8 cellular contexts compared by ENCODE assay signal in genomic region chr20:3160418-3160817, GRCh38. TPM values are rescaled to one million over a fixed set of nuclear protein-coding genes. Genes with fewer than 3 reads are reported as not detected.
DNase-seq lines count a peak whose midpoint lies in the region; ATAC-seq and TF ChIP-seq lines count a peak whose summit lies in the region.
"Had no signal": no experiment of that assay in that cellular context is flagged by ENCODE, and none has a peak within 500 bp of the region (broad histone marks: within the 10 kb centered on the region; RNA-seq: fewer than 3 reads in every experiment).

No MANE protein-coding gene starts in this region.

- H3K9me3 ChIP-seq in GM23248 (ENCODE audit: low read depth): no peaks in the 10 kb centered on the region
- no peaks in the 10 kb centered on the region for H3K9me3 ChIP-seq in OCI-LY1 (ENCODE audit: low read length)
- no peaks in the 10 kb centered on the region for H3K9me3 ChIP-seq in sigmoid colon
- no peaks in the 10 kb centered on the region for H3K9me3 ChIP-seq in ascending aorta

- H3K9me2 ChIP-seq in GM23248 (ENCODE audit: insufficient read depth): no peaks in the 10 kb centered on the region
- H3K9me2 ChIP-seq in OCI-LY1 (ENCODE audit: low read depth, low read length): no peaks in the 10 kb centered on the region

- H4K20me1 ChIP-seq in GM23248 (ENCODE audit: insufficient read depth) (peaks cover 12% of the 10 kb centered on the region), OCI-LY1 (ENCODE audit: insufficient read depth, low read length) (no peaks in the 10 kb centered on the region)

- H3K9ac ChIP-seq in GM23248 (no peak overlapping the region), OCI-LY1 (ENCODE audit: low read length) (peak overlapping the region; percentile 83)

- H3K4me1 ChIP-seq in GM23248 (ENCODE audit: insufficient read depth) (peaks cover 18% of the 10 kb centered on the region), OCI-LY1 (ENCODE audit: insufficient read depth, low read length, severe bottlenecking) (peaks cover 42% of the 10 kb centered on the region), sigmoid colon (peaks cover 0 to 31% (median 26%) of the 10 kb centered on the region in 4 donors), ascending aorta (peaks cover 12 to 27% of the 10 kb centered on the region in 2 donors)

- TF ChIP-seq EP300 in sigmoid colon (IDR thresholded peaks at IDR 0.05): no peak

- WGBS in GM23248 (ENCODE audit: low coverage in 1 of 2, low lambda C conversion rate in 2 of 2, missing lambda C conversion rate in 2 of 2), 2 experiments: 78 to 79% methylated on average over 6 of the region's 6 CpGs
- WGBS in sigmoid colon, 2 donors: 87 to 95% methylated on average over 6 of the region's 6 CpGs

- no peak for DNase-seq in GM23248
- DNase-seq in dorsolateral prefrontal cortex: no peak
- no peak for DNase-seq in sigmoid colon
- DNase-seq in ascending aorta (ENCODE audit: low spot score in 2 of 2): no peak
- DNase-seq in cerebellar nuclear complex (lab: John Stamatoyannopoulos, UW): no peak
- DNase-seq: cortex of kidney had no signal

- H2AFZ ChIP-seq in GM23248 (peak overlapping the region; percentile 99), OCI-LY1 (ENCODE audit: low read length) (no peak overlapping the region)

- H3K4me3 ChIP-seq in GM23248: no peak overlapping the region
- H3K4me3 ChIP-seq in OCI-LY1 (ENCODE audit: low read depth, low read length, poor library complexity, severe bottlenecking): peak overlapping the region; percentile 92
- peak overlapping the region in 54 of 59 donors; percentile 72 to 100 (median 94) for H3K4me3 ChIP-seq in dorsolateral prefrontal cortex
- peak overlapping the region in 3 of 4 donors; percentile 81 to 94 (median 90) for H3K4me3 ChIP-seq in sigmoid colon
- H3K4me3 ChIP-seq in ascending aorta: peak overlapping the region in 1 of 2 donors; percentile 94

- H3K36me3 ChIP-seq in GM23248 (ENCODE audit: low read depth) (no peaks in the 10 kb centered on the region), OCI-LY1 (ENCODE audit: insufficient read depth, low read length) (no peaks in the 10 kb centered on the region), sigmoid colon (peaks cover 0 to 1% (median 0%) of the 10 kb centered on the region in 4 donors), ascending aorta (no peaks in the 10 kb centered on the region)

- H3K79me2 ChIP-seq in GM23248 (ENCODE audit: insufficient read depth) (peaks cover 46% of the 10 kb centered on the region), OCI-LY1 (ENCODE audit: insufficient read depth, low read length) (peaks cover 25% of the 10 kb centered on the region)

- H3K4me2 ChIP-seq in GM23248 (ENCODE audit: unreplicated experiment) (no peak overlapping the region), OCI-LY1 (ENCODE audit: low read length) (peak overlapping the region; percentile 95)

- TF ChIP-seq CTCF in OCI-LY1 (IDR thresholded peaks at IDR 0.05; ENCODE audit: low read length) (no peak), dorsolateral prefrontal cortex (IDR thresholded peaks at IDR 0.05 in 54 of 56, conservative IDR thresholded peaks at IDR 0.05 in 2 of 56; ENCODE audit: low read depth in 1 of 56, partially characterized antibody in 56 of 56) (no peak), sigmoid colon (IDR thresholded peaks at IDR 0.05) (no peak), ascending aorta (IDR thresholded peaks at IDR 0.05) (no peak)

- TF ChIP-seq POLR2A in sigmoid colon (IDR thresholded peaks at IDR 0.05): no peak

- no peak for ATAC-seq in HG03095 (IDR thresholded peaks at IDR 0.05; ENCODE audit: unreplicated experiment)

- H3K27ac ChIP-seq in GM23248 (no peak overlapping the region), OCI-LY1 (ENCODE audit: low read depth, low read length, poor library complexity, severe bottlenecking) (no peak overlapping the region), dorsolateral prefrontal cortex (peak overlapping the region in 25 of 59 donors; percentile 73 to 95 (median 88)), sigmoid colon (peak overlapping the region; percentile 82 to 90 (median 86)), ascending aorta (no peak overlapping the region)

- H3F3A ChIP-seq in GM23248 (ENCODE audit: insufficient read depth) (no peaks in the 10 kb centered on the region), OCI-LY1 (ENCODE audit: insufficient read depth, low read length) (no peaks in the 10 kb centered on the region)

- in situ Hi-C loops in GM23248 (cut with MboI): no loop called here

- H3K27me3 ChIP-seq in GM23248 (replicated peaks; ENCODE audit: insufficient read depth): no peaks in the 10 kb centered on the region
- no peaks in the 10 kb centered on the region for H3K27me3 ChIP-seq in OCI-LY1 (ENCODE audit: insufficient read depth, low read length)
- no peaks in the 10 kb centered on the region for H3K27me3 ChIP-seq in dorsolateral prefrontal cortex
- no peaks in the 10 kb centered on the region for H3K27me3 ChIP-seq in sigmoid colon
- no peaks in the 10 kb centered on the region for H3K27me3 ChIP-seq in ascending aorta

- intact Hi-C loops in dorsolateral prefrontal cortex (cut with DNase I): loop anchor here in 1 of 2 donors (5.0 kb wide), 1 partner anchor 47 kb away; the partner anchor contains the start of gene ITPA
- intact Hi-C loops in sigmoid colon (cut with DNase I): loop anchor here (1.0 kb wide), 1 partner anchor 12 kb away; no protein-coding TSS in a partner anchor
- intact Hi-C loops in ascending aorta (cut with DNase I): no loop called here

RNA-seq across cellular contexts. Expression of gene FASTKD5, which starts 0.8 kb away (rescaled TPM):
- 12.5 and 15.7 TPM in 2 replicates for total RNA-seq in GM23248 (2014; rRNA removed; shearing (Covaris generic))
- polyA plus RNA-seq in GM23248 (2016; fragmentation: Nextera tagmentation; extraction: Ambion mirVana): 11.2 and 11.3 TPM in 2 replicates
- 10 to 100 TPM; 10.4 to 25.9 (median 18.3) TPM for total RNA-seq in dorsolateral prefrontal cortex
- total RNA-seq in sigmoid colon: 10 to 100 TPM in 2 of 4 donors, 1 to 10 TPM in 2; 9.1 to 12.5 (median 10.3) TPM
- 10 to 100 TPM in 2 of 3 donors, 1 to 10 TPM in 1; 7.2 to 14.4 (median 11.3) TPM for polyA plus RNA-seq in sigmoid colon
- 6.1 TPM for total RNA-seq in ascending aorta

RNA-seq across cellular contexts. Expression of gene UBOX5, which starts 0.8 kb away (rescaled TPM):
- 3.8 and 6.4 TPM in 2 replicates for total RNA-seq in GM23248 (2014; rRNA removed; shearing (Covaris generic))
- polyA plus RNA-seq in GM23248 (2016; fragmentation: Nextera tagmentation; extraction: Ambion mirVana) (5.3 and 5.8 TPM in 2 replicates), sigmoid colon (1 to 10 TPM; 3.0 to 5.0 (median 3.0) TPM)
- total RNA-seq in dorsolateral prefrontal cortex (10 to 100 TPM in 52 of 120 experiments, 1 to 10 TPM in 68; 6.1 to 13.0 (median 9.5) TPM), sigmoid colon (1 to 10 TPM; 6.3 to 9.4 (median 7.5) TPM), ascending aorta (6.8 TPM)

RNA-seq across cellular contexts. Expression of gene LZTS3, which starts 12.9 kb away (rescaled TPM):
- 9.0 and 12.1 TPM in 2 replicates for total RNA-seq in GM23248 (2014; rRNA removed; shearing (Covaris generic))
- 3.3 and 3.9 TPM in 2 replicates for polyA plus RNA-seq in GM23248 (2016; fragmentation: Nextera tagmentation; extraction: Ambion mirVana)
- total RNA-seq in dorsolateral prefrontal cortex: 100 to 1,000 TPM in 117 of 120 experiments, 10 to 100 TPM in 3; 55.7 to 232 (median 165) TPM
- total RNA-seq in sigmoid colon: 1 to 10 TPM; 5.4 to 9.4 (median 8.4) TPM
- 10 to 100 TPM in 1 of 3 donors, 1 to 10 TPM in 2; 2.4 to 10.5 (median 2.5) TPM for polyA plus RNA-seq in sigmoid colon
- 14.9 TPM for total RNA-seq in ascending aorta

RNA-seq across cellular contexts. Expression of gene DDRGK1, which starts 44.1 kb away (rescaled TPM):
- 50.8 and 63.0 TPM in 2 replicates for total RNA-seq in GM23248 (2014; rRNA removed; shearing (Covaris generic))
- polyA plus RNA-seq in GM23248 (2016; fragmentation: Nextera tagmentation; extraction: Ambion mirVana): 55.9 and 56.7 TPM in 2 replicates
- 100 to 1,000 TPM in 119 of 120 experiments, 10 to 100 TPM in 1; 98.5 to 184 (median 132) TPM for total RNA-seq in dorsolateral prefrontal cortex
- total RNA-seq in sigmoid colon: 10 to 100 TPM; 56.0 to 86.1 (median 73.6) TPM
- polyA plus RNA-seq in sigmoid colon: 10 to 100 TPM; 16.8 to 74.3 (median 19.9) TPM
- total RNA-seq in ascending aorta: 18.0 TPM

RNA-seq across cellular contexts. Expression of gene ITPA, which starts 48.9 kb away (rescaled TPM):
- 43.6 and 47.2 TPM in 2 replicates for total RNA-seq in GM23248 (2014; rRNA removed; shearing (Covaris generic))
- polyA plus RNA-seq in GM23248 (2016; fragmentation: Nextera tagmentation; extraction: Ambion mirVana) (63.8 and 72.4 TPM in 2 replicates), sigmoid colon (10 to 100 TPM; 47.4 to 92.5 (median 47.9) TPM)
- total RNA-seq in dorsolateral prefrontal cortex (10 to 100 TPM; 18.3 to 51.4 (median 33.9) TPM), sigmoid colon (10 to 100 TPM; 17.1 to 31.7 (median 22.6) TPM), ascending aorta (111 TPM)

Comparison
In these comparisons a context has a peak if more than half of its experiments do, and no peak if none do; other contexts are left out.
1. H3K27ac ChIP-seq: peak in sigmoid colon (4 of 4); none in GM23248 (single experiment), OCI-LY1 (single experiment) and ascending aorta (0 of 2).